ENCODE assay signal across 10 cellular contexts in genomic region chr19:58555920-58556632, GRCh38. TPM values are rescaled to one million over a fixed set of nuclear protein-coding genes. Genes with fewer than 3 reads are reported as not detected.
A peak's percentile ranks its signal among the peaks of the same experiment; 100 is the strongest.
DNase-seq lines count a peak whose midpoint lies in the region; ATAC-seq, FAIRE-seq and TF ChIP-seq lines count a peak whose summit lies in the region.
"Had no signal": no experiment of that assay in that cellular context is flagged by ENCODE, and none has a peak within 500 bp of the region (broad histone marks: within the 10 kb centered on the region; RNA-seq: fewer than 3 reads in every experiment).

No MANE protein-coding gene starts in this region.

- CTCF ChIA-PET in A549 (lab: Yijun Ruan, JAX) = interaction anchor here (0.9 to 13.8 kb wide), 3 partner anchors 25 to 36 kb away, joined by 3 to 222 read pairs (median 18); partner anchors contain the start of gene ZBTB45

- no peak for TF ChIP-seq CTCF in A549 (IDR thresholded peaks at IDR 0.05)
- no peak for TF ChIP-seq CTCF in HL-60 (IDR thresholded peaks at IDR 0.05; ENCODE audit: insufficient read depth, low read length)
- no peak for TF ChIP-seq CTCF in body of pancreas (IDR thresholded peaks at IDR 0.05)
- TF ChIP-seq CTCF in nephron (IDR thresholded peaks at IDR 0.05; ENCODE audit: unreplicated experiment in 3 of 3) = no peak

- TF ChIP-seq POLR2A in A549 (IDR thresholded peaks at IDR 0.05; ENCODE audit: low read length) = no peak
- TF ChIP-seq POLR2A in body of pancreas (IDR thresholded peaks at IDR 0.05) = no peak

- WGBS in A549 (ENCODE audit: missing lambda C conversion rate) = 79% methylated on average over 16 of the region's 16 CpGs
- 76 to 91% methylated on average over 11 to 16 of the region's 16 CpGs for WGBS in body of pancreas, 2 donors

- peaks cover 4% of the 10 kb centered on the region for H3K27me3 Mint-ChIP-seq in nephron (ENCODE audit: low read depth)

- FAIRE-seq in A549 (lab: Jason Lieb, UNC) = no peak
- FAIRE-seq: G401.6 had no signal

- H3K4me1 ChIP-seq in A549 = peaks cover 42% of the 10 kb centered on the region
- H3K4me1 ChIP-seq in body of pancreas = peaks cover 50% of the 10 kb centered on the region

- H3K9me3 ChIP-seq in A549 (no peaks in the 10 kb centered on the region), body of pancreas (no peaks in the 10 kb centered on the region)

- peaks cover 35% of the 10 kb centered on the region for H3K36me3 Mint-ChIP-seq in nephron (ENCODE audit: low read depth)

- H3K27me3 ChIP-seq in HL-60 (ENCODE audit: insufficient read depth, poor library complexity, severe bottlenecking) (no peaks in the 10 kb centered on the region), body of pancreas (no peaks in the 10 kb centered on the region)

- intact Hi-C loops in body of pancreas (cut with DNase I) = no loop called here

- no peak for TF ChIP-seq RAD21 in A549 (conservative IDR thresholded peaks at IDR 0.05 in 1 of 2, IDR thresholded peaks at IDR 0.05 in 1 of 2)

- H3K4me3 ChIP-seq in A549 (no peak overlapping the region), HL-60 (replicated peaks; ENCODE audit: insufficient read depth, low read length) (no peak overlapping the region), body of pancreas (no peak overlapping the region)

- H3K4me2 ChIP-seq in A549 = peak overlapping the region; percentile 94

- POLR2A ChIA-PET in A549 (lab: Yijun Ruan, JAX) = interaction anchor here (1.3 to 6.8 kb wide), 4 partner anchors 8 to 35 kb away, joined by 3 to 103 read pairs (median 49); partner anchors contain the start of genes TRIM28 and ZBTB45

- H3K27ac ChIP-seq in A549 (peak overlapping the region in 1 of 2 experiments; percentile 95; a peak in 3 of 6 replicates), HL-60 (replicated peaks) (peak overlapping the region; percentile 90), body of pancreas (peak overlapping the region in 3 of 4 donors; percentile 72 to 95 (median 95))

- peak overlapping the region; percentile 98 to 100 (median 100) for H3K27ac Mint-ChIP-seq in nephron

- ATAC-seq in A549 (no peak), body of pancreas (no peak), GM21619 (IDR thresholded peaks at IDR 0.05; ENCODE audit: unreplicated experiment) (no peak), GM18870 (IDR thresholded peaks at IDR 0.05; ENCODE audit: unreplicated experiment) (no peak), HG03097 (IDR thresholded peaks at IDR 0.05; ENCODE audit: low FRiP score, unreplicated experiment) (no peak)
- ATAC-seq: left colon had no signal

- H3K4me1 Mint-ChIP-seq in nephron = peaks cover 44% of the 10 kb centered on the region

- DNase-seq in A549 (ENCODE audit: low read depth in 1 of 2, low spot score in 1 of 2) = no peak
- no peak for DNase-seq in HL-60 (ENCODE audit: low read depth in 1 of 2, low spot score in 1 of 2)
- peak in 1 of 4 donors; percentile 18 for DNase-seq in body of pancreas
- no peak for DNase-seq in NCI-H748 treated with DMSO at 0.1 percent for 48 hours (lab: John Stamatoyannopoulos, UW)
- DNase-seq: left colon had no signal

- H3K9me3 Mint-ChIP-seq in nephron = no peaks in the 10 kb centered on the region

- no peak for TF ChIP-seq EP300 in A549 (IDR thresholded peaks at IDR 0.05)

- H3K36me3 ChIP-seq in body of pancreas (replicated peaks in 1 of 2; ENCODE audit: insufficient read depth in 1 of 2, low read depth in 2 of 2) = peaks cover 4 to 6% of the 10 kb centered on the region in 2 donors

- H3K4me3 Mint-ChIP-seq in nephron = peak overlapping the region; percentile 91 to 98 (median 96)

TF ChIP-seq in A549, 52 proteins besides CTCF, POLR2A, EP300 and RAD21:
- TF ChIP-seq TP53 (CRISPR knock-in tag; IDR thresholded peaks at IDR 0.05) (no peak), HOXB13 (CRISPR knock-in tag; IDR thresholded peaks at IDR 0.05; ENCODE audit: low read depth) (no peak), CEBPB (IDR thresholded peaks at IDR 0.05) (no peak), HEYL (CRISPR knock-in tag; IDR thresholded peaks at IDR 0.05) (no peak)
TF ChIP-seq in A549: peak in this region for 0.

RNA-seq across cellular contexts. Expression of gene CHMP2A, which starts 1.2 kb away (rescaled TPM):
- polyA plus RNA-seq in A549 (2011; rRNA removed) = 223 and 280 TPM in 2 replicates
- 234 and 296 TPM in 2 replicates for polyA plus RNA-seq in A549 (2012; cell fraction: cytosol; rRNA removed)
- 118 and 141 TPM in 2 replicates for polyA plus RNA-seq in A549 (2012; cell fraction: nucleus; rRNA removed)
- polyA plus RNA-seq in A549 (2017; fragmentation: RNase III; extraction: RNeasy Plus Mini Kit Qiagen cat#74134 plus additional on column Dnase treatment) = 192 to 227 TPM (median 198 TPM) in 3 replicates
- 198 and 245 TPM in 2 replicates for polyA minus RNA-seq in A549 (2011; rRNA and poly(A)+ RNA removed)
- total RNA-seq in body of pancreas = 10 to 100 TPM; 22.7 to 66.4 TPM

RNA-seq across cellular contexts. Expression of gene UBE2M, which starts 2.3 kb away (rescaled TPM):
- polyA plus RNA-seq in A549 (2011; rRNA removed) (185 and 190 TPM in 2 replicates), A549 (2017; fragmentation: RNase III; extraction: RNeasy Plus Mini Kit Qiagen cat#74134 plus additional on column Dnase treatment) (135 to 139 TPM (median 137 TPM) in 3 replicates)
- 137 and 162 TPM in 2 replicates for polyA plus RNA-seq in A549 (2012; cell fraction: cytosol; rRNA removed)
- polyA plus RNA-seq in A549 (2012; cell fraction: nucleus; rRNA removed) = 124 and 127 TPM in 2 replicates
- 210 and 218 TPM in 2 replicates for polyA minus RNA-seq in A549 (2011; rRNA and poly(A)+ RNA removed)
- total RNA-seq in body of pancreas = 10 to 100 TPM; 10.5 to 11.7 TPM

RNA-seq across cellular contexts. Expression of gene TRIM28, which starts 12.2 kb away (rescaled TPM):
- polyA plus RNA-seq in A549 (2011; rRNA removed) = 576 and 735 TPM in 2 replicates
- 1,530 and 1,851 TPM in 2 replicates for polyA plus RNA-seq in A549 (2012; cell fraction: cytosol; rRNA removed)
- polyA plus RNA-seq in A549 (2012; cell fraction: nucleus; rRNA removed) = 2,680 and 4,180 TPM in 2 replicates
- polyA plus RNA-seq in A549 (2017; fragmentation: RNase III; extraction: RNeasy Plus Mini Kit Qiagen cat#74134 plus additional on column Dnase treatment) = 656 to 743 TPM (median 666 TPM) in 3 replicates
- 1,927 and 2,378 TPM in 2 replicates for polyA minus RNA-seq in A549 (2011; rRNA and poly(A)+ RNA removed)
- total RNA-seq in body of pancreas = 100 to 1,000 TPM; 244 to 273 TPM

RNA-seq across cellular contexts. Expression of gene MZF1, which starts 17.1 kb away (rescaled TPM):
- polyA plus RNA-seq in A549 (2011; rRNA removed) = 19.5 and 20.3 TPM in 2 replicates
- 26.2 and 35.9 TPM in 2 replicates for polyA plus RNA-seq in A549 (2012; cell fraction: cytosol; rRNA removed)
- 246 and 401 TPM in 2 replicates for polyA plus RNA-seq in A549 (2012; cell fraction: nucleus; rRNA removed)
- 19.1 to 21.7 TPM (median 20.3 TPM) in 3 replicates for polyA plus RNA-seq in A549 (2017; fragmentation: RNase III; extraction: RNeasy Plus Mini Kit Qiagen cat#74134 plus additional on column Dnase treatment)
- 18.7 and 18.9 TPM in 2 replicates for polyA minus RNA-seq in A549 (2011; rRNA and poly(A)+ RNA removed)
- 10 to 100 TPM; 31.4 to 59.3 TPM for total RNA-seq in body of pancreas

RNA-seq across cellular contexts. Expression of gene ZBTB45, which starts 36.5 kb away (rescaled TPM):
- polyA plus RNA-seq in A549 (2011; rRNA removed) (6.2 and 6.4 TPM in 2 replicates), A549 (2017; fragmentation: RNase III; extraction: RNeasy Plus Mini Kit Qiagen cat#74134 plus additional on column Dnase treatment) (11.8 to 14.3 TPM (median 13.4 TPM) in 3 replicates)
- 14.2 and 19.4 TPM in 2 replicates for polyA plus RNA-seq in A549 (2012; cell fraction: cytosol; rRNA removed)
- 28.8 and 41.9 TPM in 2 replicates for polyA plus RNA-seq in A549 (2012; cell fraction: nucleus; rRNA removed)
- polyA minus RNA-seq in A549 (2011; rRNA and poly(A)+ RNA removed) = 4.7 and 7.5 TPM in 2 replicates
- 10 to 100 TPM in 1 of 2 donors, 1 to 10 TPM in 1; 9.9 to 12.9 TPM for total RNA-seq in body of pancreas
